Comparison of ENCODE assay signal across 8 cellular contexts in the genomic region with DNA sequence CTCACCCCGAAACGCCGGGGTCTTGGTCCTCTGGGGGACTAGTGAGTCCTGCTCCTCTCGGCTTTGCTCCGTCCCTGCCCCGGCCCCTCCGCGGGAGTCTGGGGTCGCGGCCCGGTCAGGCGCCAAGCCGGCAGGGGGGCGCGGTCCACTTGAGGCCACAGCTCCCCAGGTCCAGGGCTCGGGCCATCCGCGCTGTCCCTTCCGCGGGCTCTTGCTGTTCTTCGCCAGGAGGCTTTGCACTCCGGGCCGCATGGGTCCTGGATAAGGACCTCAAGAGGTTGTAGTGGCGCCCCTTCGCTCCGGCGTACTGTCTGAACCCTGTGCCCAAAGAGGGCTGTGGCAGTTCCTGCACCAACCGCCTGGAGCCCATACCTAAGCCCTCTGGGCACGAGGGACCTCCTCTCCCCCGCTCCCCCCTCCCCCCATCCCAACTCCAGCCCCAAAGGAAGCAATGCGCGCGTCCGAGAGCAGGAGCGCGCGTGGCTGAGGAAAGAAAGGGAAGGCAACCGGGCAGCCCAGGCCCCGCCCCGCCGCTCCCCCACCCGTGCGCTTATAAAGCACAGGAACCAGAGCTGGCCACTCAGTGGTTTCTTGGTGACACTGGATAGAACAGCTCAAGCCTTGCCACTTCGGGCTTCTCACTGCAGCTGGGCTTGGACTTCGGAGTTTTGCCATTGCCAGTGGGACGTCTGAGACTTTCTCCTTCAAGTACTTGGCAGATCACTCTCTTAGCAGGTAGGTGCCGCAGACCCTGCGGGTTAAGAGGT. TPM values are rescaled to one million over a fixed set of nuclear protein-coding genes. Genes with fewer than 3 reads are reported as not detected.
A peak's percentile ranks its signal among the peaks of the same experiment; 100 is the strongest.
DNase-seq lines count a peak whose midpoint lies in the region; ATAC-seq lines count a peak whose summit lies in the region.

A gene with protein sequence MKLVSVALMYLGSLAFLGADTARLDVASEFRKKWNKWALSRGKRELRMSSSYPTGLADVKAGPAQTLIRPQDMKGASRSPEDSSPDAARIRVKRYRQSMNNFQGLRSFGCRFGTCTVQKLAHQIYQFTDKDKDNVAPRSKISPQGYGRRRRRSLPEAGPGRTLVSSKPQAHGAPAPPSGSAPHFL (plus strand): TSS at position 579 of the 767 bp plus-strand sequence. CDS start 628 bp downstream, outside the sequence.

- peaks cover 57% of the 10 kb centered on the region for H3K4me1 Mint-ChIP-seq in activated CD4-positive, alpha-beta T cell treated with anti-CD3 and anti-CD28 coated beads, Interleukin-2, amount 10 ng/mL, durations not matched to agents 24 days and 14 days
- H3K4me1 Mint-ChIP-seq in activated CD4-positive, alpha-beta T cell treated with anti-CD3 and anti-CD28 coated beads, Interleukin-2, amount 10 ng/mL, durations not matched to agents 7 days and 5 days: peaks cover 55% of the 10 kb centered on the region
- peaks cover 28% of the 10 kb centered on the region for H3K4me1 Mint-ChIP-seq in memory B cell
- H3K4me1 Mint-ChIP-seq in stimulated activated naive CD8-positive, alpha-beta T cell treated with anti-CD3 and anti-CD28 coated beads, Interleukin-15, amount 100 ng/mL, for 72 hours: peaks cover 80% of the 10 kb centered on the region

- ATAC-seq in memory B cell (ENCODE audit: low read depth) (peak; percentile 31), HG03139 (IDR thresholded peaks at IDR 0.05; ENCODE audit: unreplicated experiment) (no peak)
- ATAC-seq in stimulated activated naive CD8-positive, alpha-beta T cell treated with anti-CD3 and anti-CD28 coated beads, Interleukin-15, amount 100 ng/mL, for 72 hours: peak; percentile 48

- peak within 1 kb of the TSS; percentile 60 for H3K27ac Mint-ChIP-seq in activated CD4-positive, alpha-beta T cell treated with anti-CD3 and anti-CD28 coated beads, Interleukin-2, amount 10 ng/mL, durations not matched to agents 24 days and 14 days
- no peak within 1 kb of the TSS for H3K27ac Mint-ChIP-seq in activated CD4-positive, alpha-beta T cell treated with anti-CD3 and anti-CD28 coated beads, Interleukin-2, amount 10 ng/mL, durations not matched to agents 7 days and 5 days
- H3K27ac Mint-ChIP-seq in memory B cell: peak within 1 kb of the TSS; percentile 70
- H3K27ac Mint-ChIP-seq in stimulated activated naive CD8-positive, alpha-beta T cell treated with anti-CD3 and anti-CD28 coated beads, Interleukin-15, amount 100 ng/mL, for 72 hours: peak within 1 kb of the TSS in 1 of 2 donors; percentile 77

- peaks cover 56% of the 10 kb centered on the region for H3K27me3 Mint-ChIP-seq in activated CD4-positive, alpha-beta T cell treated with anti-CD3 and anti-CD28 coated beads, Interleukin-2, amount 10 ng/mL, durations not matched to agents 24 days and 14 days
- peaks cover 82% of the 10 kb centered on the region for H3K27me3 Mint-ChIP-seq in activated CD4-positive, alpha-beta T cell treated with anti-CD3 and anti-CD28 coated beads, Interleukin-2, amount 10 ng/mL, durations not matched to agents 7 days and 5 days
- H3K27me3 Mint-ChIP-seq in memory B cell: peaks cover 8% of the 10 kb centered on the region
- peaks cover 73% of the 10 kb centered on the region for H3K27me3 Mint-ChIP-seq in stimulated activated naive CD8-positive, alpha-beta T cell treated with anti-CD3 and anti-CD28 coated beads, Interleukin-15, amount 100 ng/mL, for 72 hours

- CTCF ChIA-PET in activated CD4-positive, alpha-beta T cell treated with anti-CD3 and anti-CD28 coated beads, Interleukin-2, amount 10 ng/mL, durations not matched to agents 7 days and 5 days (lab: Charles Lee): interaction anchor here (0.6 to 3.5 kb wide), 18 partner anchors 9 to 615 kb away, joined by 3 to 15 read pairs (median 4); no protein-coding TSS in a partner anchor

- POLR2A ChIA-PET in activated CD4-positive, alpha-beta T cell treated with anti-CD3 and anti-CD28 coated beads, Interleukin-2, amount 10 ng/mL, durations not matched to agents 7 days and 5 days (lab: Charles Lee): no interaction called here

- H3K9me3 Mint-ChIP-seq in activated CD4-positive, alpha-beta T cell treated with anti-CD3 and anti-CD28 coated beads, Interleukin-2, amount 10 ng/mL, durations not matched to agents 24 days and 14 days: no peaks in the 10 kb centered on the region
- H3K9me3 Mint-ChIP-seq in activated CD4-positive, alpha-beta T cell treated with anti-CD3 and anti-CD28 coated beads, Interleukin-2, amount 10 ng/mL, durations not matched to agents 7 days and 5 days: no peaks in the 10 kb centered on the region
- H3K9me3 Mint-ChIP-seq in memory B cell: no peaks in the 10 kb centered on the region
- no peaks in the 10 kb centered on the region for H3K9me3 Mint-ChIP-seq in stimulated activated naive CD8-positive, alpha-beta T cell treated with anti-CD3 and anti-CD28 coated beads, Interleukin-15, amount 100 ng/mL, for 72 hours

- peak; percentile 79 for DNase-seq in activated CD4-positive, alpha-beta T cell treated with anti-CD3 and anti-CD28 coated beads, Interleukin-2, amount 10 ng/mL, durations not matched to agents 24 days and 14 days
- no peak for DNase-seq in activated CD4-positive, alpha-beta T cell treated with anti-CD3 and anti-CD28 coated beads for 1 hour
- DNase-seq in NCI-H1105 (lab: John Stamatoyannopoulos, UW) (peak; percentile 62), epidermal melanocyte (ENCODE audit: insufficient read length, low spot score) (peak; percentile 65), memory B cell (ENCODE audit: low spot score in 2 of 2) (peak in 1 of 2 donors; percentile 47)
- peak; percentile 26 for DNase-seq in activated CD4-positive, alpha-beta T cell treated with anti-CD3 and anti-CD28 coated beads, Interleukin-2, amount 10 ng/mL, durations not matched to agents 7 days and 5 days
- peak; percentile 52 to 62 for DNase-seq in stimulated activated naive CD8-positive, alpha-beta T cell treated with anti-CD3 and anti-CD28 coated beads, Interleukin-15, amount 100 ng/mL, for 72 hours

- H3K36me3 Mint-ChIP-seq in activated CD4-positive, alpha-beta T cell treated with anti-CD3 and anti-CD28 coated beads, Interleukin-2, amount 10 ng/mL, durations not matched to agents 24 days and 14 days (ENCODE audit: low read depth): peaks cover 3% of the 10 kb centered on the region
- peaks cover 4% of the 10 kb centered on the region for H3K36me3 Mint-ChIP-seq in activated CD4-positive, alpha-beta T cell treated with anti-CD3 and anti-CD28 coated beads, Interleukin-2, amount 10 ng/mL, durations not matched to agents 7 days and 5 days (ENCODE audit: low read depth)
- no peaks in the 10 kb centered on the region for H3K36me3 Mint-ChIP-seq in memory B cell

- H3K4me3 Mint-ChIP-seq in activated CD4-positive, alpha-beta T cell treated with anti-CD3 and anti-CD28 coated beads, Interleukin-2, amount 10 ng/mL, durations not matched to agents 24 days and 14 days: peak within 1 kb of the TSS; percentile 93
- peak within 1 kb of the TSS; percentile 89 for H3K4me3 Mint-ChIP-seq in activated CD4-positive, alpha-beta T cell treated with anti-CD3 and anti-CD28 coated beads, Interleukin-2, amount 10 ng/mL, durations not matched to agents 7 days and 5 days
- peak within 1 kb of the TSS; percentile 96 for H3K4me3 Mint-ChIP-seq in memory B cell
- H3K4me3 Mint-ChIP-seq in stimulated activated naive CD8-positive, alpha-beta T cell treated with anti-CD3 and anti-CD28 coated beads, Interleukin-15, amount 100 ng/mL, for 72 hours: peak within 1 kb of the TSS; percentile 88

- intact Hi-C loops in activated CD4-positive, alpha-beta T cell treated with anti-CD3 and anti-CD28 coated beads, Interleukin-2, amount 10 ng/mL, durations not matched to agents 24 days and 14 days (cut with micrococcal nuclease): loop anchor here (1.0 to 10.0 kb wide), 12 partner anchors 10 to 1620 kb away; a partner anchor contains a TSS

RNA-seq across cellular contexts. Expression of the gene that starts here (rescaled TPM):
- 5.1 and 7.4 TPM in 2 replicates for total RNA-seq in activated CD4-positive, alpha-beta T cell treated with anti-CD3 and anti-CD28 coated beads, Interleukin-2, amount 10 ng/mL, durations not matched to agents 24 days and 14 days
- under 1 TPM; 0.27 to 0.92 TPM for total RNA-seq in activated CD4-positive, alpha-beta T cell treated with anti-CD3 and anti-CD28 coated beads, Interleukin-2, amount 10 ng/mL, durations not matched to agents 7 days and 5 days

Comparison
In these comparisons a context has a peak if more than half of its experiments do, and no peak if none do; other contexts are left out.
1. Peak in DNase-seq in activated CD4-positive, alpha-beta T cell treated with anti-CD3 and anti-CD28 coated beads, Interleukin-2, amount 10 ng/mL, durations not matched to agents 7 days and 5 days; RNA of the gene not detected or under 1 TPM.